ENCODE assay signal across 25 cellular contexts in genomic region chr13:26585136-26585535, GRCh38. TPM values are rescaled to one million over a fixed set of nuclear protein-coding genes. Genes with fewer than 3 reads are reported as not detected.
DNase-seq lines count a peak whose midpoint lies in the region; ATAC-seq, FAIRE-seq and TF ChIP-seq lines count a peak whose summit lies in the region.
"Had no signal": no experiment of that assay in that cellular context is flagged by ENCODE, and none has a peak within 500 bp of the region (broad histone marks: within the 10 kb centered on the region; RNA-seq: fewer than 3 reads in every experiment).

No MANE protein-coding gene starts in this region.

- H4K20me1 ChIP-seq in astrocyte (ENCODE audit: insufficient read depth, low read length): no peaks in the 10 kb centered on the region

- H3K9me3 Mint-ChIP-seq in astrocyte (ENCODE audit: unreplicated experiment): no peaks in the 10 kb centered on the region
- H3K9me3 Mint-ChIP-seq in nephron: no peaks in the 10 kb centered on the region
- H3K9me3 Mint-ChIP-seq: activated T-helper 17 cell treated with anti-CD3 and anti-CD28 coated beads, Interleukin-2, amount 50 U/mL, for 72 hours; stimulated activated naive CD8-positive, alpha-beta T cell treated with anti-CD3 and anti-CD28 coated beads, Interleukin-15, amount 100 ng/mL, for 72 hours; T-helper 2 cell treated with Interferon-gamma antibody and Interleukin-4, amounts not matched to agents 5 μg/mL and 100 μg/mL, for 36 hours had no signal

- DNase-seq in ELR (ENCODE audit: low read depth) (peak; percentile 58), NCI-H1694 (lab: John Stamatoyannopoulos, UW) (peak; percentile 71), astrocyte (ENCODE audit: low read depth) (no peak), Ammon's horn (ENCODE audit: low spot score) (no peak), NCI-H2227 (lab: John Stamatoyannopoulos, UW; ENCODE audit: unreplicated experiment) (no peak), RWPE1 (ENCODE audit: low spot score) (no peak)
- DNase-seq: activated CD4-positive, alpha-beta T cell treated with anti-CD3 and anti-CD28 coated beads, Interleukin-2, amount 50 U/mL, for 1 hour; activated CD8-positive, alpha-beta memory T cell treated with anti-CD3 and anti-CD28 coated beads, Interleukin-2, amount 50 U/mL, for 4 hours; Calu3; left lung; NCI-H1417 treated with DMSO at 0.1 percent for 48 hours; NCI-H526 treated with DMSO at 0.1 percent for 48 hours; right cardiac atrium; stimulated activated CD4-positive, alpha-beta T cell treated with anti-CD3 and anti-CD28 coated beads, Interleukin-15, amount 100 ng/mL, for 24 hours; stimulated activated naive CD8-positive, alpha-beta T cell treated with anti-CD3 and anti-CD28 coated beads, Interleukin-15, amount 100 ng/mL, for 72 hours; tibial artery had no signal

- FAIRE-seq in astrocyte (lab: Jason Lieb, UNC): no peak
- FAIRE-seq: K562 had no signal

- no peaks in the 10 kb centered on the region for H3K27me3 Mint-ChIP-seq in astrocyte (ENCODE audit: low read depth, unreplicated experiment)
- no peaks in the 10 kb centered on the region for H3K27me3 Mint-ChIP-seq in nephron (ENCODE audit: low read depth)

- peaks cover 34% of the 10 kb centered on the region for H3K79me2 ChIP-seq in astrocyte (ENCODE audit: insufficient read depth, low read length)

- no peak overlapping the region for H2AFZ ChIP-seq in astrocyte (ENCODE audit: low read depth, low read length)

- POLR2A ChIA-PET in RWPE1 (lab: Yijun Ruan, JAX; ENCODE audit: low non-redundant PET): no interaction called here

- H3K36me3 ChIP-seq in astrocyte (ENCODE audit: insufficient read depth, low read length): no peaks in the 10 kb centered on the region
- H3K36me3 ChIP-seq: left lung, tibial artery had no signal

- no peaks in the 10 kb centered on the region for H3K27me3 ChIP-seq in astrocyte (ENCODE audit: insufficient read depth, low read length)
- H3K27me3 ChIP-seq: left lung, tibial artery had no signal

- peaks cover 26% of the 10 kb centered on the region for H3K4me1 Mint-ChIP-seq in astrocyte (ENCODE audit: low read depth, unreplicated experiment)
- H3K4me1 Mint-ChIP-seq in nephron: peaks cover 34% of the 10 kb centered on the region
- H3K4me1 Mint-ChIP-seq: activated T-helper 17 cell treated with anti-CD3 and anti-CD28 coated beads, Interleukin-2, amount 50 U/mL, for 72 hours; CD14-positive monocyte; stimulated activated naive CD8-positive, alpha-beta T cell treated with anti-CD3 and anti-CD28 coated beads, Interleukin-15, amount 100 ng/mL, for 72 hours had no signal

- H3K4me2 ChIP-seq in astrocyte (ENCODE audit: low read length): peak overlapping the region; percentile 66

- H3K27ac Mint-ChIP-seq in astrocyte (ENCODE audit: unreplicated experiment) (peak overlapping the region; percentile 81), nephron (peak overlapping the region in 2 of 3 experiments; percentile 20 to 78)
- H3K27ac Mint-ChIP-seq: activated naive CD8-positive, alpha-beta T cell; activated T-helper 17 cell treated with anti-CD3 and anti-CD28 coated beads, Interleukin-2, amount 50 U/mL, for 72 hours; CD14-positive monocyte; T-helper 2 cell treated with Interferon-gamma antibody and Interleukin-4, amounts not matched to agents 5 μg/mL and 100 μg/mL, for 36 hours had no signal

- ATAC-seq in GM21576 (IDR thresholded peaks at IDR 0.05; ENCODE audit: unreplicated experiment): no peak
- ATAC-seq: activated T-helper 17 cell treated with anti-CD3 and anti-CD28 coated beads, Interleukin-2, amount 50 U/mL, for 72 hours; K562; left lung; right cardiac atrium; stimulated activated naive CD8-positive, alpha-beta T cell treated with anti-CD3 and anti-CD28 coated beads, Interleukin-15, amount 100 ng/mL, for 72 hours had no signal

- H3K4me3 Mint-ChIP-seq in astrocyte (ENCODE audit: unreplicated experiment): no peak overlapping the region
- no peak overlapping the region for H3K4me3 Mint-ChIP-seq in nephron
- H3K4me3 Mint-ChIP-seq: activated naive CD8-positive, alpha-beta T cell; activated T-helper 17 cell treated with anti-CD3 and anti-CD28 coated beads, Interleukin-2, amount 50 U/mL, for 72 hours; CD14-positive monocyte; stimulated activated naive CD8-positive, alpha-beta T cell treated with anti-CD3 and anti-CD28 coated beads, Interleukin-15, amount 100 ng/mL, for 72 hours; T-helper 2 cell treated with Interferon-gamma antibody and Interleukin-4, amounts not matched to agents 5 μg/mL and 100 μg/mL, for 36 hours had no signal

- no peaks in the 10 kb centered on the region for H3K9me3 ChIP-seq in astrocyte (ENCODE audit: insufficient read depth, low read depth, low read length)
- H3K9me3 ChIP-seq: left lung, tibial artery had no signal

- no peak overlapping the region for H3K9ac ChIP-seq in astrocyte (ENCODE audit: low read length)

- CTCF ChIA-PET in RWPE1 (lab: Yijun Ruan, JAX): no interaction called here

- H3K4me1 ChIP-seq in astrocyte (ENCODE audit: insufficient read depth, low read length): peaks cover 29% of the 10 kb centered on the region

- no peak overlapping the region for H3K4me3 ChIP-seq in astrocyte (ENCODE audit: insufficient read depth, low read depth, low read length)
- H3K4me3 ChIP-seq: K562, left lung, tibial artery had no signal

- TF ChIP-seq CTCF in astrocyte (IDR thresholded peaks at IDR 0.05; ENCODE audit: insufficient read depth, low read depth, low read length) (no peak), nephron (IDR thresholded peaks at IDR 0.05; ENCODE audit: unreplicated experiment in 3 of 3) (no peak), RWPE1 (conservative IDR thresholded peaks at IDR 0.05; ENCODE audit: low read depth) (no peak)

- H3K27ac ChIP-seq in astrocyte (ENCODE audit: low read depth, low read length) (peak overlapping the region; percentile 38), RWPE1 (no peak overlapping the region)
- H3K27ac ChIP-seq: left lung, tibial artery, VCaP had no signal

- H3K36me3 Mint-ChIP-seq in astrocyte (ENCODE audit: low read depth, unreplicated experiment): no peaks in the 10 kb centered on the region
- peaks cover 3% of the 10 kb centered on the region for H3K36me3 Mint-ChIP-seq in nephron (ENCODE audit: low read depth)
- H3K36me3 Mint-ChIP-seq: activated naive CD8-positive, alpha-beta T cell; CD14-positive monocyte had no signal

RNA-seq across cellular contexts. Expression of gene WASF3, which starts 27.7 kb away (rescaled TPM):
- 19.7 and 25.8 TPM in 2 replicates for total RNA-seq in astrocyte
- total RNA-seq: HT-29 had no signal

Comparison
In these comparisons a context has a peak if more than half of its experiments do, and no peak if none do; other contexts are left out.
1. DNase-seq: peak in ELR (single experiment) and NCI-H1694 (single experiment); none in astrocyte (single experiment), Ammon's horn (single experiment), NCI-H2227 (single experiment) and RWPE1 (single experiment).